Comparison of ENCODE assay signal across 17 cellular contexts in genomic region chr10:84994722-84995121, GRCh38.
DNase-seq lines count a peak whose midpoint lies in the region; ATAC-seq and TF ChIP-seq lines count a peak whose summit lies in the region.
"Had no signal": no experiment of that assay in that cellular context is flagged by ENCODE, and none has a peak within 500 bp of the region (broad histone marks: within the 10 kb centered on the region; RNA-seq: fewer than 3 reads in every experiment).

No MANE protein-coding gene starts in this region.

- intact Hi-C loops in body of pancreas (cut with DNase I) (no loop called here), lower lobe of right lung (cut with DNase I) (no loop called here)

- no peak for TF ChIP-seq CTCF in body of pancreas (IDR thresholded peaks at IDR 0.05)
- TF ChIP-seq CTCF in progenitor cell of endocrine pancreas (IDR thresholded peaks at IDR 0.05; ENCODE audit: unreplicated experiment), result no peak
- no peak for TF ChIP-seq CTCF in lower lobe of right lung (IDR thresholded peaks at IDR 0.05)

- H3K4me3 ChIP-seq in body of pancreas (no peak overlapping the region), lower lobe of right lung (no peak overlapping the region)
- H3K4me3 ChIP-seq: BLaER1, GM23338 had no signal

- H3K4me1 Mint-ChIP-seq in progenitor cell of endocrine pancreas (ENCODE audit: low read depth), result peaks cover 16% of the 10 kb centered on the region
- H3K4me1 Mint-ChIP-seq in stimulated activated effector memory CD8-positive, alpha-beta T cell treated with anti-CD3 and anti-CD28 coated beads, Interleukin-12 subunit alpha, Interleukin-12 subunit beta, amount 100 ng/mL, for 72 hours, result no peaks in the 10 kb centered on the region
- H3K4me1 Mint-ChIP-seq: B cell; CD4-positive, CD25-positive, alpha-beta regulatory T cell; GM23338 had no signal

- peak overlapping the region in 3 of 4 donors; percentile 86 to 89 (median 87) for H3K27ac ChIP-seq in body of pancreas
- H3K27ac ChIP-seq in lower lobe of right lung, result no peak overlapping the region
- H3K27ac ChIP-seq: BLaER1, C4-2B had no signal

- no peak overlapping the region for H3K4me3 Mint-ChIP-seq in progenitor cell of endocrine pancreas (ENCODE audit: low read depth)
- no peak overlapping the region for H3K4me3 Mint-ChIP-seq in stimulated activated effector memory CD8-positive, alpha-beta T cell treated with anti-CD3 and anti-CD28 coated beads, Interleukin-12 subunit alpha, Interleukin-12 subunit beta, amount 100 ng/mL, for 72 hours
- H3K4me3 Mint-ChIP-seq: B cell; CD4-positive, CD25-positive, alpha-beta regulatory T cell; CD8-positive, alpha-beta T cell; GM23338; H9 had no signal

- H3K4me1 ChIP-seq in body of pancreas (peaks cover 37% of the 10 kb centered on the region), lower lobe of right lung (no peaks in the 10 kb centered on the region)
- H3K4me1 ChIP-seq: BLaER1 had no signal

- DNase-seq in Ammon's horn (ENCODE audit: low spot score) (peak; percentile 10), COLO668 (lab: John Stamatoyannopoulos, UW; ENCODE audit: unreplicated experiment) (peak; percentile 29), body of pancreas (no peak), progenitor cell of endocrine pancreas (ENCODE audit: low spot score, unreplicated experiment) (no peak), kidney tubule cell (ENCODE audit: low spot score) (no peak), lower lobe of right lung (no peak)
- DNase-seq in stimulated activated effector memory CD8-positive, alpha-beta T cell treated with anti-CD3 and anti-CD28 coated beads, Interleukin-12 subunit alpha, Interleukin-12 subunit beta, amount 100 ng/mL, for 72 hours (ENCODE audit: low spot score in 2 of 2), result no peak
- DNase-seq: CD4-positive, CD25-positive, alpha-beta regulatory T cell; CD8-positive, alpha-beta T cell; DMS 273 treated with DMSO at 0.1 percent for 48 hours; DND-41; H9 had no signal

- TF ChIP-seq POLR2A in body of pancreas (IDR thresholded peaks at IDR 0.05), result no peak

- H3K27me3 ChIP-seq in body of pancreas (no peaks in the 10 kb centered on the region), lower lobe of right lung (ENCODE audit: low read depth) (no peaks in the 10 kb centered on the region)
- H3K27me3 ChIP-seq: BLaER1 had no signal

- no peaks in the 10 kb centered on the region for H3K36me3 ChIP-seq in body of pancreas (replicated peaks in 1 of 2; ENCODE audit: insufficient read depth in 1 of 2, low read depth in 2 of 2)
- H3K36me3 ChIP-seq in lower lobe of right lung, result no peaks in the 10 kb centered on the region
- H3K36me3 ChIP-seq: BLaER1 had no signal

- H3K36me3 Mint-ChIP-seq in progenitor cell of endocrine pancreas (ENCODE audit: insufficient read depth), result peaks cover 3% of the 10 kb centered on the region
- H3K36me3 Mint-ChIP-seq in stimulated activated effector memory CD8-positive, alpha-beta T cell treated with anti-CD3 and anti-CD28 coated beads, Interleukin-12 subunit alpha, Interleukin-12 subunit beta, amount 100 ng/mL, for 72 hours, result no peaks in the 10 kb centered on the region
- H3K36me3 Mint-ChIP-seq: CD4-positive, CD25-positive, alpha-beta regulatory T cell; CD8-positive, alpha-beta T cell had no signal

- no peak for ATAC-seq in body of pancreas
- no peak for ATAC-seq in stimulated activated effector memory CD8-positive, alpha-beta T cell treated with anti-CD3 and anti-CD28 coated beads, Interleukin-12 subunit alpha, Interleukin-12 subunit beta, amount 100 ng/mL, for 72 hours
- no peak for ATAC-seq in lower lobe of right lung
- ATAC-seq: CD8-positive, alpha-beta T cell; GM23338; HCT116 had no signal

- H3K27ac Mint-ChIP-seq in progenitor cell of endocrine pancreas, result peak overlapping the region; percentile 86
- no peak overlapping the region for H3K27ac Mint-ChIP-seq in stimulated activated effector memory CD8-positive, alpha-beta T cell treated with anti-CD3 and anti-CD28 coated beads, Interleukin-12 subunit alpha, Interleukin-12 subunit beta, amount 100 ng/mL, for 72 hours
- H3K27ac Mint-ChIP-seq: B cell; CD4-positive, CD25-positive, alpha-beta regulatory T cell; CD8-positive, alpha-beta T cell; GM23338; H9 had no signal

- H3K9me3 ChIP-seq in body of pancreas (no peaks in the 10 kb centered on the region), lower lobe of right lung (no peaks in the 10 kb centered on the region)
- H3K9me3 ChIP-seq: BLaER1 had no signal

- no peaks in the 10 kb centered on the region for H3K27me3 Mint-ChIP-seq in progenitor cell of endocrine pancreas
- H3K27me3 Mint-ChIP-seq: B cell; CD4-positive, CD25-positive, alpha-beta regulatory T cell had no signal

- peaks cover 4% of the 10 kb centered on the region for H3K9me3 Mint-ChIP-seq in progenitor cell of endocrine pancreas (ENCODE audit: low read depth)
- peaks cover 5% of the 10 kb centered on the region for H3K9me3 Mint-ChIP-seq in stimulated activated effector memory CD8-positive, alpha-beta T cell treated with anti-CD3 and anti-CD28 coated beads, Interleukin-12 subunit alpha, Interleukin-12 subunit beta, amount 100 ng/mL, for 72 hours
- H3K9me3 Mint-ChIP-seq: CD8-positive, alpha-beta T cell had no signal

- WGBS in body of pancreas, 2 donors, result 73 to 77% methylated on average over 1 of the region's 1 CpG

Comparison
In these comparisons a context has a peak if more than half of its experiments do, and no peak if none do; other contexts are left out.
1. DNase-seq: peak in Ammon's horn (single experiment) and COLO668 (single experiment); none in body of pancreas (0 of 4), progenitor cell of endocrine pancreas (single experiment), kidney tubule cell (single experiment), stimulated activated effector memory CD8-positive, alpha-beta T cell treated with anti-CD3 and anti-CD28 coated beads, Interleukin-12 subunit alpha, Interleukin-12 subunit beta, amount 100 ng/mL, for 72 hours (0 of 2) and lower lobe of right lung (single experiment).